1 cellular context compared by ENCODE assay signal in genomic region chr20:18058661-18059467, GRCh38.
TF ChIP-seq lines count a peak whose summit lies in the region.

No MANE protein-coding gene starts in this region.

TF ChIP-seq in HepG2, 621 proteins besides CTCF, POLR2A, EP300 and RAD21 (continued from another document):
- TF ChIP-seq TBX2 (CRISPR knock-in tag; IDR thresholded peaks at IDR 0.05; ENCODE audit: borderline replicate concordance) (0 out of 2 replicates have a peak, but pooled peaks have one; percentile 24), ZNF891 (CRISPR knock-in tag; IDR thresholded peaks at IDR 0.05) (0 out of 2 replicates have a peak, but pooled peaks have one; percentile 53), ZNF883 (CRISPR knock-in tag; IDR thresholded peaks at IDR 0.05; ENCODE audit: not compliant biosample characterization) (peak; percentile 34), DNMT1 (CRISPR knock-in tag; IDR thresholded peaks at IDR 0.05) (0 out of 2 replicates have a peak, but pooled peaks have one; percentile 64), ZNF768 (CRISPR knock-in tag; IDR thresholded peaks at IDR 0.05) (peak; percentile 47; the same call in 1 of the 2 replicates), HNRNPLL (IDR thresholded peaks at IDR 0.05; ENCODE audit: low read depth, low read length, poor library complexity, severe bottlenecking) (peak; percentile 94), ZNF280B (CRISPR knock-in tag; IDR thresholded peaks at IDR 0.05; ENCODE audit: borderline replicate concordance) (0 out of 2 replicates have a peak, but pooled peaks have one; percentile 50), XBP1 (CRISPR knock-in tag; IDR thresholded peaks at IDR 0.05) (no peak), EZH2 (conservative IDR thresholded peaks at IDR 0.05; ENCODE audit: low read depth, low read length) (peak; percentile 71; the same call in 1 of the 2 replicates), GABPB1 (CRISPR knock-in tag; IDR thresholded peaks at IDR 0.05) (peak; percentile 33; the same call in 1 of the 2 replicates), ZNF615 (CRISPR knock-in tag; IDR thresholded peaks at IDR 0.05; ENCODE audit: borderline replicate concordance) (0 out of 2 replicates have a peak, but pooled peaks have one; percentile 36), THAP9 (CRISPR knock-in tag; IDR thresholded peaks at IDR 0.05; ENCODE audit: borderline replicate concordance) (no peak), EED (CRISPR knock-in tag; IDR thresholded peaks at IDR 0.05) (0 out of 2 replicates have a peak, but pooled peaks have one; percentile 38), GLMP (CRISPR knock-in tag; IDR thresholded peaks at IDR 0.05; ENCODE audit: borderline replicate concordance) (no peak), ZNF382 (CRISPR knock-in tag; IDR thresholded peaks at IDR 0.05; ENCODE audit: borderline replicate concordance) (no peak), ZNF232 (CRISPR knock-in tag; IDR thresholded peaks at IDR 0.05; ENCODE audit: borderline replicate concordance) (no peak), KDM2A (CRISPR knock-in tag; IDR thresholded peaks at IDR 0.05; ENCODE audit: borderline replicate concordance, low read depth) (peak; percentile 35; the same call in 1 of the 2 replicates), ETV5 (CRISPR knock-in tag; IDR thresholded peaks at IDR 0.05; ENCODE audit: borderline replicate concordance) (peak; percentile 16; the same call in 1 of the 2 replicates), MEIS1 (CRISPR knock-in tag; IDR thresholded peaks at IDR 0.05; ENCODE audit: borderline replicate concordance) (0 out of 2 replicates have a peak, but pooled peaks have one; percentile 23), ZMYM4 (CRISPR knock-in tag; IDR thresholded peaks at IDR 0.05) (0 out of 2 replicates have a peak, but pooled peaks have one; percentile 22), MTA1 (CRISPR knock-in tag; IDR thresholded peaks at IDR 0.05; ENCODE audit: borderline replicate concordance) (peak; percentile 34; the same call in 1 of the 2 replicates), ZNF766 (CRISPR knock-in tag; IDR thresholded peaks at IDR 0.05; ENCODE audit: borderline replicate concordance) (no peak), GZF1 (CRISPR knock-in tag; IDR thresholded peaks at IDR 0.05) (no peak), ZNF782 (CRISPR knock-in tag; IDR thresholded peaks at IDR 0.05; ENCODE audit: borderline replicate concordance) (0 out of 2 replicates have a peak, but pooled peaks have one; percentile 31), FOXO1 (CRISPR knock-in tag; IDR thresholded peaks at IDR 0.05) (peak; percentile 19; the same call in 1 of the 2 replicates)
- TF ChIP-seq, protein P1, sequence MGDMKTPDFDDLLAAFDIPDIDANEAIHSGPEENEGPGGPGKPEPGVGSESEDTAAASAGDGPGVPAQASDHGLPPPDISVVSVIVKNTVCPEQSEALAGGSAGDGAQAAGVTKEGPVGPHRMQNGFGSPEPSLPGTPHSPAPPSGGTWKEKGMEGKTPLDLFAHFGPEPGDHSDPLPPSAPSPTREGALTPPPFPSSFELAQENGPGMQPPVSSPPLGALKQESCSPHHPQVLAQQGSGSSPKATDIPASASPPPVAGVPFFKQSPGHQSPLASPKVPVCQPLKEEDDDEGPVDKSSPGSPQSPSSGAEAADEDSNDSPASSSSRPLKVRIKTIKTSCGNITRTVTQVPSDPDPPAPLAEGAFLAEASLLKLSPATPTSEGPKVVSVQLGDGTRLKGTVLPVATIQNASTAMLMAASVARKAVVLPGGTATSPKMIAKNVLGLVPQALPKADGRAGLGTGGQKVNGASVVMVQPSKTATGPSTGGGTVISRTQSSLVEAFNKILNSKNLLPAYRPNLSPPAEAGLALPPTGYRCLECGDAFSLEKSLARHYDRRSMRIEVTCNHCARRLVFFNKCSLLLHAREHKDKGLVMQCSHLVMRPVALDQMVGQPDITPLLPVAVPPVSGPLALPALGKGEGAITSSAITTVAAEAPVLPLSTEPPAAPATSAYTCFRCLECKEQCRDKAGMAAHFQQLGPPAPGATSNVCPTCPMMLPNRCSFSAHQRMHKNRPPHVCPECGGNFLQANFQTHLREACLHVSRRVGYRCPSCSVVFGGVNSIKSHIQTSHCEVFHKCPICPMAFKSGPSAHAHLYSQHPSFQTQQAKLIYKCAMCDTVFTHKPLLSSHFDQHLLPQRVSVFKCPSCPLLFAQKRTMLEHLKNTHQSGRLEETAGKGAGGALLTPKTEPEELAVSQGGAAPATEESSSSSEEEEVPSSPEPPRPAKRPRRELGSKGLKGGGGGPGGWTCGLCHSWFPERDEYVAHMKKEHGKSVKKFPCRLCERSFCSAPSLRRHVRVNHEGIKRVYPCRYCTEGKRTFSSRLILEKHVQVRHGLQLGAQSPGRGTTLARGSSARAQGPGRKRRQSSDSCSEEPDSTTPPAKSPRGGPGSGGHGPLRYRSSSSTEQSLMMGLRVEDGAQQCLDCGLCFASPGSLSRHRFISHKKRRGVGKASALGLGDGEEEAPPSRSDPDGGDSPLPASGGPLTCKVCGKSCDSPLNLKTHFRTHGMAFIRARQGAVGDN (CRISPR knock-in tag; IDR thresholded peaks at IDR 0.05) = 0 out of 2 replicates have a peak, but pooled peaks have one; percentile 23
- TF ChIP-seq, protein P2, sequence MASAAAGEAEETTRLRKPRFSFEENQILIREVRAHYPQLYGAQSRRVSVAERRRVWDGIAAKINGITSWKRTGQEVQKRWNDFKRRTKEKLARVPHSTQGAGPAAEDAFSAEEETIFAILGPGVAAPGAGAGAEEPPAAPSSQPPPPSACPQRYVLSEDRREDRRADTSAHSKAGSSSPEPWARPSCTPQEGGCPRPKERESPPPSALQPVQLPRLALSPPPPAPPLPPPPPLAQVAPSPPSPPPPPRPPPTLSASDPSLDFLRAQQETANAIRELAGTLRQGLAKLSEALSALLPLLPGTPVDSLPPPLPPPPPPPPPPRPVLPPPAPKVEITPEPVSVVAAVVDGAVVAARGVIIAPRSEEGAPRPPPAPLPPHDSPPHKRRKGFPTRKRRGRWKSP (CRISPR knock-in tag; IDR thresholded peaks at IDR 0.05) = peak; percentile 96
- TF ChIP-seq, protein P3, sequence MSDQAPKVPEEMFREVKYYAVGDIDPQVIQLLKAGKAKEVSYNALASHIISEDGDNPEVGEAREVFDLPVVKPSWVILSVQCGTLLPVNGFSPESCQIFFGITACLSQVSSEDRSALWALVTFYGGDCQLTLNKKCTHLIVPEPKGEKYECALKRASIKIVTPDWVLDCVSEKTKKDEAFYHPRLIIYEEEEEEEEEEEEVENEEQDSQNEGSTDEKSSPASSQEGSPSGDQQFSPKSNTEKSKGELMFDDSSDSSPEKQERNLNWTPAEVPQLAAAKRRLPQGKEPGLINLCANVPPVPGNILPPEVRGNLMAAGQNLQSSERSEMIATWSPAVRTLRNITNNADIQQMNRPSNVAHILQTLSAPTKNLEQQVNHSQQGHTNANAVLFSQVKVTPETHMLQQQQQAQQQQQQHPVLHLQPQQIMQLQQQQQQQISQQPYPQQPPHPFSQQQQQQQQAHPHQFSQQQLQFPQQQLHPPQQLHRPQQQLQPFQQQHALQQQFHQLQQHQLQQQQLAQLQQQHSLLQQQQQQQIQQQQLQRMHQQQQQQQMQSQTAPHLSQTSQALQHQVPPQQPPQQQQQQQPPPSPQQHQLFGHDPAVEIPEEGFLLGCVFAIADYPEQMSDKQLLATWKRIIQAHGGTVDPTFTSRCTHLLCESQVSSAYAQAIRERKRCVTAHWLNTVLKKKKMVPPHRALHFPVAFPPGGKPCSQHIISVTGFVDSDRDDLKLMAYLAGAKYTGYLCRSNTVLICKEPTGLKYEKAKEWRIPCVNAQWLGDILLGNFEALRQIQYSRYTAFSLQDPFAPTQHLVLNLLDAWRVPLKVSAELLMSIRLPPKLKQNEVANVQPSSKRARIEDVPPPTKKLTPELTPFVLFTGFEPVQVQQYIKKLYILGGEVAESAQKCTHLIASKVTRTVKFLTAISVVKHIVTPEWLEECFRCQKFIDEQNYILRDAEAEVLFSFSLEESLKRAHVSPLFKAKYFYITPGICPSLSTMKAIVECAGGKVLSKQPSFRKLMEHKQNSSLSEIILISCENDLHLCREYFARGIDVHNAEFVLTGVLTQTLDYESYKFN (CRISPR knock-in tag; conservative IDR thresholded peaks at IDR 0.05) = 0 out of 2 replicates have a peak, but pooled peaks have one; percentile 20
- TF ChIP-seq, protein P4, sequence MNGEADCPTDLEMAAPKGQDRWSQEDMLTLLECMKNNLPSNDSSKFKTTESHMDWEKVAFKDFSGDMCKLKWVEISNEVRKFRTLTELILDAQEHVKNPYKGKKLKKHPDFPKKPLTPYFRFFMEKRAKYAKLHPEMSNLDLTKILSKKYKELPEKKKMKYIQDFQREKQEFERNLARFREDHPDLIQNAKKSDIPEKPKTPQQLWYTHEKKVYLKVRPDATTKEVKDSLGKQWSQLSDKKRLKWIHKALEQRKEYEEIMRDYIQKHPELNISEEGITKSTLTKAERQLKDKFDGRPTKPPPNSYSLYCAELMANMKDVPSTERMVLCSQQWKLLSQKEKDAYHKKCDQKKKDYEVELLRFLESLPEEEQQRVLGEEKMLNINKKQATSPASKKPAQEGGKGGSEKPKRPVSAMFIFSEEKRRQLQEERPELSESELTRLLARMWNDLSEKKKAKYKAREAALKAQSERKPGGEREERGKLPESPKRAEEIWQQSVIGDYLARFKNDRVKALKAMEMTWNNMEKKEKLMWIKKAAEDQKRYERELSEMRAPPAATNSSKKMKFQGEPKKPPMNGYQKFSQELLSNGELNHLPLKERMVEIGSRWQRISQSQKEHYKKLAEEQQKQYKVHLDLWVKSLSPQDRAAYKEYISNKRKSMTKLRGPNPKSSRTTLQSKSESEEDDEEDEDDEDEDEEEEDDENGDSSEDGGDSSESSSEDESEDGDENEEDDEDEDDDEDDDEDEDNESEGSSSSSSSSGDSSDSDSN (CRISPR knock-in tag; IDR thresholded peaks at IDR 0.05) = peak; percentile 32; the same call in 1 of the 2 replicates
